21 cellular contexts compared by ENCODE assay signal in genomic region chr3:155550386-155550785, GRCh38.
A peak's percentile ranks its signal among the peaks of the same experiment; 100 is the strongest.
DNase-seq lines count a peak whose midpoint lies in the region; ATAC-seq, FAIRE-seq and TF ChIP-seq lines count a peak whose summit lies in the region.
"Had no signal": no experiment of that assay in that cellular context is flagged by ENCODE, and none has a peak within 500 bp of the region (broad histone marks: within the 10 kb centered on the region; RNA-seq: fewer than 3 reads in every experiment).

No MANE protein-coding gene starts in this region.

- H3K9me3 Mint-ChIP-seq in nephron, result no peaks in the 10 kb centered on the region
- H3K9me3 Mint-ChIP-seq: CD8-positive, alpha-beta T cell; GM23338 had no signal

- peaks cover 5% of the 10 kb centered on the region for H3K9me3 ChIP-seq in DND-41 (ENCODE audit: insufficient read depth, low read length, severe bottlenecking)

- H3K4me3 ChIP-seq in DND-41 (ENCODE audit: low read depth in 1 of 2, low read length in 2 of 2), result peak overlapping the region in 1 of 2 experiments; percentile 37; a peak in 1 of 4 replicates
- H3K4me3 ChIP-seq: GM23338 had no signal

- peaks cover 18% of the 10 kb centered on the region for H3K4me1 Mint-ChIP-seq in nephron
- H3K4me1 Mint-ChIP-seq: GM23338 had no signal

- no peak for DNase-seq in DND-41
- DNase-seq in RCC 7860 (ENCODE audit: low spot score), result no peak
- no peak for DNase-seq in stimulated activated CD4-positive, alpha-beta T cell treated with anti-CD3 and anti-CD28 coated beads, Interleukin-4, amount 100 ng/mL, for 24 hours
- no peak for DNase-seq in HUDEP-2 (lab: John Stamatoyannopoulos, UW; ENCODE audit: unreplicated experiment in 76 of 76)
- no peak for DNase-seq in GM12891 (ENCODE audit: insufficient read length, low spot score)
- DNase-seq: AML-193; Calu3; CD8-positive, alpha-beta T cell; DMS 273 treated with DMSO at 0.1 percent for 48 hours; DMS53; HCEC 1CT; KBM-7 had no signal

- peak overlapping the region; percentile 63; the same call in 1 of the 2 replicates for H3K4me2 ChIP-seq in DND-41 (ENCODE audit: insufficient read depth, low read length)
- H3K4me2 ChIP-seq: GM23338 had no signal

- peaks cover 67% of the 10 kb centered on the region for H3K79me2 ChIP-seq in DND-41 (ENCODE audit: insufficient read depth, low read length)

- H4K20me1 ChIP-seq in DND-41 (ENCODE audit: insufficient read depth, low read length), result no peaks in the 10 kb centered on the region

- TF ChIP-seq POLR2A in GM12891 (IDR thresholded peaks at IDR 0.05; ENCODE audit: low read depth, low read length), result no peak

- FAIRE-seq in RCC 7860 (lab: Jason Lieb, UNC), result peak; percentile 69
- no peak for FAIRE-seq in GM12891 (lab: Jason Lieb, UNC)
- FAIRE-seq: A204.1, G401.6, GM12892, GM18507, H54 had no signal

- peak overlapping the region; percentile 51; the same call in 1 of the 2 replicates for H3K27ac ChIP-seq in DND-41 (ENCODE audit: low read length)
- H3K27ac ChIP-seq: HL-60 had no signal

- peak overlapping the region in 1 of 3 experiments; percentile 48 for H3K4me3 Mint-ChIP-seq in nephron
- H3K4me3 Mint-ChIP-seq: CD8-positive, alpha-beta T cell; GM23338; IgD-negative memory B cell had no signal

- no peak overlapping the region for H3K9ac ChIP-seq in DND-41 (ENCODE audit: low read depth, low read length)

- H3K36me3 ChIP-seq in DND-41 (ENCODE audit: insufficient read depth, low read length), result peaks cover 56% of the 10 kb centered on the region

- H3K4me1 ChIP-seq in DND-41 (ENCODE audit: insufficient read depth, low read length), result peaks cover 71% of the 10 kb centered on the region

- TF ChIP-seq CTCF in DND-41 (IDR thresholded peaks at IDR 0.05; ENCODE audit: borderline replicate concordance, extremely low read depth, low read length, poor library complexity, severe bottlenecking) (no peak), nephron (IDR thresholded peaks at IDR 0.05; ENCODE audit: unreplicated experiment in 3 of 3) (no peak)

- H3K27ac Mint-ChIP-seq in nephron, result peak overlapping the region; percentile 76 to 94 (median 90)
- H3K27ac Mint-ChIP-seq: CD8-positive, alpha-beta T cell; GM23338; IgD-negative memory B cell had no signal

- peaks cover 13% of the 10 kb centered on the region for H3K36me3 Mint-ChIP-seq in nephron (ENCODE audit: low read depth)
- H3K36me3 Mint-ChIP-seq: CD8-positive, alpha-beta T cell; IgD-negative memory B cell had no signal

- no peak overlapping the region for H2AFZ ChIP-seq in DND-41 (ENCODE audit: low read depth, low read length)
- H2AFZ ChIP-seq: GM23338 had no signal

- ATAC-seq in DND-41 (ENCODE audit: insufficient read depth, low read depth), result no peak
- ATAC-seq: CD8-positive, alpha-beta T cell; GM23338 had no signal

- no peaks in the 10 kb centered on the region for H3K27me3 ChIP-seq in DND-41 (ENCODE audit: insufficient read depth, low read length, poor library complexity)

- H3K27me3 Mint-ChIP-seq in nephron (ENCODE audit: low read depth), result no peaks in the 10 kb centered on the region

TF ChIP-seq in GM12891, 5 proteins besides CTCF, POLR2A, EP300 and RAD21:
- TF ChIP-seq PAX5 (IDR thresholded peaks at IDR 0.05; ENCODE audit: insufficient read depth, low read length, severe bottlenecking) (no peak), POU2F2 (IDR thresholded peaks at IDR 0.05; ENCODE audit: low read depth, low read length) (no peak), POLR2AphosphoS5 (IDR thresholded peaks at IDR 0.05; ENCODE audit: low read depth, low read length) (no peak), SPI1 (IDR thresholded peaks at IDR 0.05; ENCODE audit: low read depth, low read length) (no peak)
